Comparison of ENCODE assay signal across 8 cellular contexts in the genomic region with DNA sequence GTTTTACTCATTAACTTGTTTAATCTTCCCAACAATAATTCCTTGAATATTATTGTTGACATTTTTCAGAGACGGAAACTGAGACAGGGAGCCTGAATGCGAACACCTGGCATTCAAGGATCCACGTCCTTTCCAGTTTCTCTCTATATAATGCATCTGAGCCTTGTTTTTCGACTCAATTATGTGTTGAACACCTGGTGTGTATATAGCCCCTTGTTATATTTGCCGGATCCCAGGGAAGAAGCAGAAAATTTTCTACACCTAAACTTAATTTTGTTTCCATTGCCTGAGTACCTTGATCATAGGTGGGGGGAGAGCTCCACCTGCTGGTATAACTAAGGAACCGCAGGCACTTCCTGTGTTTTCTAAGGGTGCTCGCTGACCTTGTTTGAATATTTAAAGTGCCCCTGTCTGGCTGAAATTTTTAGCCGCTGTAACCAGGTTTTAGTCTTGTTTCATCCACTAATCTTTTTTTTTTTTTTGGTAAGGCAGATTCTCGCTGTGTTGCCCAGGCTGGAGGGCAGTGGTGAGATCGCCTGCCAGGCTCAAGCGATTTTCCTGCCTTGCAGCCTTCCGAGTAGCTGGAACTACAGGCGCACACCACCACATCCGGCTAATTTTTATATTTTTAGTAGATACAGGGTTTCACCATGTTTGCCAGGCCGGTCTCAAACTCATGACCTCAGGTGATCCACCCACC. TPM values are rescaled to one million over a fixed set of nuclear protein-coding genes. Genes with fewer than 3 reads are reported as not detected.
DNase-seq lines count a peak whose midpoint lies in the region; TF ChIP-seq lines count a peak whose summit lies in the region.

No MANE protein-coding gene starts in this region.

- no peaks in the 10 kb centered on the region for H3K9me3 ChIP-seq in subcutaneous abdominal adipose tissue (ENCODE audit: control insufficient read depth in 5 of 5, low read length in 5 of 5)

- H3K9me3 Mint-ChIP-seq in activated T-helper 1 cell treated with anti-CD3 and anti-CD28 coated beads, Interleukin-12 subunit alpha, Interleukin-12 subunit beta, Interleukin-2, Interleukin-4 antibody, amounts not matched to agents 30 ng/mL and 10 ng/mL and 1 ng/mL, durations not matched to agents 14 hours and 24 hours and 36 hours = no peaks in the 10 kb centered on the region
- peaks cover 5% of the 10 kb centered on the region for H3K9me3 Mint-ChIP-seq in nephron progenitor cell

- no peaks in the 10 kb centered on the region for H3K27me3 ChIP-seq in subcutaneous abdominal adipose tissue (ENCODE audit: control insufficient read depth in 5 of 5, insufficient read depth in 4 of 5, low read length in 5 of 5)

- peak; percentile 66 for DNase-seq in activated gamma-delta T cell treated with Interleukin-2 at 50 U/mL for 16 hours
- DNase-seq in activated gamma-delta T cell (lab: John Stamatoyannopoulos, UW) = no peak
- peak; percentile 81 for DNase-seq in RPMI8226
- DNase-seq in activated T-helper 1 cell treated with anti-CD3 and anti-CD28 coated beads, Interleukin-12 subunit alpha, Interleukin-12 subunit beta, Interleukin-2, Interleukin-4 antibody, amounts not matched to agents 30 ng/mL and 10 ng/mL and 1 ng/mL, durations not matched to agents 14 hours and 24 hours and 36 hours (ENCODE audit: low spot score) = peak; percentile 60
- DNase-seq in fibroblast of peridontal ligament (ENCODE audit: extremely low read depth) = peak; percentile 80
- peak; percentile 69 for DNase-seq in nephron progenitor cell

- peaks cover 5 to 20% (median 17%) of the 10 kb centered on the region in 5 donors for H3K4me1 ChIP-seq in subcutaneous abdominal adipose tissue (ENCODE audit: control insufficient read depth in 5 of 5, insufficient read depth in 5 of 5, low read length in 5 of 5)

- intact Hi-C loops in activated T-helper 1 cell treated with anti-CD3 and anti-CD28 coated beads, Interleukin-12 subunit alpha, Interleukin-12 subunit beta, Interleukin-2, Interleukin-4 antibody, amounts not matched to agents 30 ng/mL and 10 ng/mL and 1 ng/mL, durations not matched to agents 14 hours and 24 hours and 36 hours (cut with micrococcal nuclease) = loop anchor here (1.0 to 10.0 kb wide), 6 partner anchors 181 to 1572 kb away; no protein-coding TSS in a partner anchor

- TF ChIP-seq CTCF in LNCAP (IDR thresholded peaks at IDR 0.05) (peak; percentile 84), nephron progenitor cell (IDR thresholded peaks at IDR 0.05) (peak; percentile 90)

- H3K27ac ChIP-seq in subcutaneous abdominal adipose tissue (ENCODE audit: low read depth, low read length) = peak overlapping the region; percentile 82

- H3K36me3 ChIP-seq in subcutaneous abdominal adipose tissue (ENCODE audit: control insufficient read depth in 5 of 5, insufficient read depth in 5 of 5, low read length in 5 of 5) = no peaks in the 10 kb centered on the region

- H3K27me3 Mint-ChIP-seq in activated T-helper 1 cell treated with anti-CD3 and anti-CD28 coated beads, Interleukin-12 subunit alpha, Interleukin-12 subunit beta, Interleukin-2, Interleukin-4 antibody, amounts not matched to agents 30 ng/mL and 10 ng/mL and 1 ng/mL, durations not matched to agents 14 hours and 24 hours and 36 hours (ENCODE audit: insufficient read depth) = peaks cover 2% of the 10 kb centered on the region
- H3K27me3 Mint-ChIP-seq in nephron progenitor cell (ENCODE audit: low read depth, poor library complexity) = peaks cover 6% of the 10 kb centered on the region

- H3K4me1 Mint-ChIP-seq in activated T-helper 1 cell treated with anti-CD3 and anti-CD28 coated beads, Interleukin-12 subunit alpha, Interleukin-12 subunit beta, Interleukin-2, Interleukin-4 antibody, amounts not matched to agents 30 ng/mL and 10 ng/mL and 1 ng/mL, durations not matched to agents 14 hours and 24 hours and 36 hours (ENCODE audit: low read depth) = peaks cover 36% of the 10 kb centered on the region
- peaks cover 47% of the 10 kb centered on the region for H3K4me1 Mint-ChIP-seq in nephron progenitor cell

- H3K4me3 ChIP-seq in subcutaneous abdominal adipose tissue (ENCODE audit: low read depth in 1 of 5, low read length in 5 of 5) = peak overlapping the region in 3 of 5 donors; percentile 3 to 36 (median 22)

- peak overlapping the region; percentile 39 for H3K4me3 Mint-ChIP-seq in activated T-helper 1 cell treated with anti-CD3 and anti-CD28 coated beads, Interleukin-12 subunit alpha, Interleukin-12 subunit beta, Interleukin-2, Interleukin-4 antibody, amounts not matched to agents 30 ng/mL and 10 ng/mL and 1 ng/mL, durations not matched to agents 14 hours and 24 hours and 36 hours
- H3K4me3 Mint-ChIP-seq in nephron progenitor cell = no peak overlapping the region

- peak overlapping the region; percentile 58 for H3K27ac Mint-ChIP-seq in activated T-helper 1 cell treated with anti-CD3 and anti-CD28 coated beads, Interleukin-12 subunit alpha, Interleukin-12 subunit beta, Interleukin-2, Interleukin-4 antibody, amounts not matched to agents 30 ng/mL and 10 ng/mL and 1 ng/mL, durations not matched to agents 14 hours and 24 hours and 36 hours
- no peak overlapping the region for H3K27ac Mint-ChIP-seq in nephron progenitor cell

- H3K9ac ChIP-seq in subcutaneous abdominal adipose tissue (ENCODE audit: low read length in 5 of 5) = peak overlapping the region in 3 of 5 donors; percentile 38 to 59 (median 56)

- no peaks in the 10 kb centered on the region for H3K36me3 Mint-ChIP-seq in activated T-helper 1 cell treated with anti-CD3 and anti-CD28 coated beads, Interleukin-12 subunit alpha, Interleukin-12 subunit beta, Interleukin-2, Interleukin-4 antibody, amounts not matched to agents 30 ng/mL and 10 ng/mL and 1 ng/mL, durations not matched to agents 14 hours and 24 hours and 36 hours (ENCODE audit: low read depth)
- H3K36me3 Mint-ChIP-seq in nephron progenitor cell (ENCODE audit: low read depth) = peaks cover 5% of the 10 kb centered on the region

RNA-seq across cellular contexts. Expression of gene NUBP1, which starts 6.6 kb away (rescaled TPM):
- 39.8 and 42.4 TPM in 2 replicates for total RNA-seq in activated T-helper 1 cell treated with anti-CD3 and anti-CD28 coated beads, Interleukin-12 subunit alpha, Interleukin-12 subunit beta, Interleukin-2, Interleukin-4 antibody, amounts not matched to agents 30 ng/mL and 10 ng/mL and 1 ng/mL, durations not matched to agents 14 hours and 24 hours and 36 hours

RNA-seq across cellular contexts. Expression of gene TEKT5, which starts 42.3 kb away (rescaled TPM):
- total RNA-seq in activated T-helper 1 cell treated with anti-CD3 and anti-CD28 coated beads, Interleukin-12 subunit alpha, Interleukin-12 subunit beta, Interleukin-2, Interleukin-4 antibody, amounts not matched to agents 30 ng/mL and 10 ng/mL and 1 ng/mL, durations not matched to agents 14 hours and 24 hours and 36 hours = not detected in 2 replicates
